Comparison of ENCODE assay signal across 33 cellular contexts in the genomic region with DNA sequence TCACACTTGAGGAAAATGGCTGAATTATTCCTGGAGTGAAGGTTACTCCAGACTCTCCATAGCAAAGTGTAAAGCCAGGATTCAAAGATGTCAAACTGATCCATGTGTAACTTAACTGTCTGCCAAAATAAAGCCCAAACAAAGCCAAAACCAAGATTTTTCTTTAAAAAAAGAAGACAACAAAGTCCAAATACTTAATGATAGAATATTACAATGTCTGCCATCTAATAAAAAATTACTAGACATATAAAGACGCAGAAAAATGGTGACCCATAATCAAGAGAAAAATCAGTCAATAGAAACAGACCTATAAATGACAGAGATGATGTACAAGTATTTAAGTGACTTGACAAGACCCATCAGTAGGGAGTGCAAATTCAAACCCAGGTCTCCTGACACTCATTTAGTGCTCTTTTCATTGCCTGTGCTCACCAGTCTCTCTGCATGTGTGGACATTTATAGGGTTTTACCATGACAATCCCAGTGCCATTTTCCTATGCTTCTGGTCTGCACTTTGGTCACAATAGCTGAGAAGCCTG.
"Had no signal": no experiment of that assay in that cellular context is flagged by ENCODE, and none has a peak within 500 bp of the region (broad histone marks: within the 10 kb centered on the region; RNA-seq: fewer than 3 reads in every experiment).

No MANE protein-coding gene starts in this region.

- H3K27ac ChIP-seq: adrenal gland, body of pancreas, brain microvascular endothelial cell, breast epithelium, VCaP had no signal

- DNase-seq: activated B cell treated with CpG ODN at 0.5 μM for 24 hours; activated CD4-positive, alpha-beta memory T cell treated with anti-CD3 and anti-CD28 coated beads for 36 hours; activated CD4-positive, alpha-beta T cell treated with anti-CD3 and anti-CD28 coated beads for 4 hours; activated CD4-positive, alpha-beta T cell treated with anti-CD3 and anti-CD28 coated beads, Interleukin-2, amount 10 ng/mL, durations not matched to agents 24 days and 14 days; activated CD4-positive, alpha-beta T cell treated with anti-CD3 and anti-CD28 coated beads, Interleukin-2, amount 50 U/mL, for 1 hour; activated CD4-positive, alpha-beta T cell treated with anti-CD3 and anti-CD28 coated beads, Interleukin-2, amount 50 U/mL, for 4 hours; activated CD4-positive, CD25-positive, alpha-beta regulatory T cell treated with anti-CD3 and anti-CD28 coated beads, Interleukin-2, amount 50 U/mL, for 72 hours; activated CD8-positive, alpha-beta memory T cell treated with anti-CD3 and anti-CD28 coated beads, Interleukin-2, amount 50 U/mL, for 4 hours; activated CD8-positive, alpha-beta T cell treated with anti-CD3 and anti-CD28 coated beads for 36 hours; activated effector memory CD4-positive, alpha-beta T cell treated with anti-CD3 and anti-CD28 coated beads, Interleukin-2, amount 50 U/mL, for 16 hours; activated gamma-delta T cell treated with Interleukin-2 at 50 U/mL for 16 hours; activated naive CD4-positive, alpha-beta T cell; activated naive CD4-positive, alpha-beta T cell treated with anti-CD3 and anti-CD28 coated beads for 36 hours; activated naive CD4-positive, alpha-beta T cell treated with anti-CD3 and anti-CD28 coated beads, Interleukin-2, amount 50 U/mL, for 16 hours; activated naive CD8-positive, alpha-beta T cell treated with anti-CD3 and anti-CD28 coated beads for 36 hours; activated T-cell treated with anti-CD3 and anti-CD28 coated beads for 4 hours; activated T-cell treated with anti-CD3 and anti-CD28 coated beads, Interleukin-2, amount 50 U/mL, for 1 hour; activated T-cell treated with anti-CD3 and anti-CD28 coated beads, Interleukin-2, amount 50 U/mL, for 4 hours; activated T-cell treated with anti-CD3 and anti-CD28 coated beads, Interleukin-2, amount 50 U/mL, for 72 hours; amniotic stem cell; aorta; body of pancreas; brain microvascular endothelial cell; central memory CD4-positive, alpha-beta T cell; T-helper 2 cell; T-helper 9 cell had no signal

- FAIRE-seq: astrocyte, TTC549 had no signal

- H3K4me3 ChIP-seq: adrenal gland, body of pancreas, breast epithelium had no signal

- ATAC-seq: activated CD8-positive, alpha-beta T cell treated with anti-CD3 and anti-CD28 coated beads for 36 hours; activated naive CD4-positive, alpha-beta T cell treated with anti-CD3 and anti-CD28 coated beads, Interleukin-2, amount 50 U/mL, for 72 hours; activated T-cell treated with anti-CD3 and anti-CD28 coated beads, Interleukin-2, amount 50 U/mL, for 4 hours; activated T-cell treated with anti-CD3 and anti-CD28 coated beads, Interleukin-2, amount 50 U/mL, for 72 hours; activated T-helper 17 cell treated with anti-CD3 and anti-CD28 coated beads, Interleukin-2, amount 50 U/mL, for 72 hours; body of pancreas had no signal

- H3K36me3 ChIP-seq: adrenal gland, brain microvascular endothelial cell, breast epithelium had no signal

- H3K27me3 ChIP-seq: adrenal gland, body of pancreas, breast epithelium had no signal

- H3K4me1 ChIP-seq: adrenal gland, breast epithelium had no signal
